ENCODE assay signal across 17 cellular contexts in genomic region chr16:16817203-16817602, GRCh38.
DNase-seq lines count a peak whose midpoint lies in the region; ATAC-seq and TF ChIP-seq lines count a peak whose summit lies in the region.
"Had no signal": no experiment of that assay in that cellular context is flagged by ENCODE, and none has a peak within 500 bp of the region (broad histone marks: within the 10 kb centered on the region; RNA-seq: fewer than 3 reads in every experiment).

No MANE protein-coding gene starts in this region.

- TF ChIP-seq CTCF in left ventricle myocardium inferior (IDR thresholded peaks at IDR 0.05; ENCODE audit: borderline replicate concordance): no peak
- TF ChIP-seq CTCF in HEK293 (tag by site-specific recombination; IDR thresholded peaks at IDR 0.05): no peak
- no peak for TF ChIP-seq CTCF in gastroesophageal sphincter (IDR thresholded peaks at IDR 0.05)

- DNase-seq in left ventricle myocardium inferior (no peak), Right ventricle myocardium superior (no peak), superior temporal gyrus (ENCODE audit: extremely low spot score) (peak; percentile 61)
- no peak for DNase-seq in activated CD4-positive, alpha-beta T cell treated with anti-CD3 and anti-CD28 coated beads for 36 hours
- no peak for DNase-seq in activated naive CD8-positive, alpha-beta T cell treated with anti-CD3 and anti-CD28 coated beads for 36 hours
- DNase-seq: BE2C; CD4-positive, alpha-beta memory T cell; COR-L47; DMS153; DMS79 treated with DMSO at 0.1 percent for 48 hours; EL; GOT3; H9 had no signal

- no peak for ATAC-seq in Right ventricle myocardium superior (ENCODE audit: poor library complexity)
- ATAC-seq in gastroesophageal sphincter: peak; percentile 71
- ATAC-seq in activated CD4-positive, alpha-beta T cell treated with anti-CD3 and anti-CD28 coated beads for 36 hours: no peak
- ATAC-seq in GM19455 (IDR thresholded peaks at IDR 0.05; ENCODE audit: unreplicated experiment): no peak

- H3K27ac Mint-ChIP-seq in activated CD4-positive, alpha-beta T cell treated with anti-CD3 and anti-CD28 coated beads for 36 hours: no peak overlapping the region
- H3K27ac Mint-ChIP-seq in activated naive CD8-positive, alpha-beta T cell treated with anti-CD3 and anti-CD28 coated beads for 36 hours: no peak overlapping the region
- H3K27ac Mint-ChIP-seq: CD4-positive, alpha-beta memory T cell; H9 had no signal

- H3K27ac ChIP-seq in left ventricle myocardium inferior (replicated peaks) (peak overlapping the region; percentile 10), HEK293 (ENCODE audit: extremely low read depth, low read depth, low read length) (no peak overlapping the region), gastroesophageal sphincter (no peak overlapping the region)
- H3K27ac ChIP-seq: C4-2B had no signal

- H3K4me3 ChIP-seq in left ventricle myocardium inferior (no peak overlapping the region), HEK293 (ENCODE audit: low read depth, low read length) (no peak overlapping the region), gastroesophageal sphincter (no peak overlapping the region)

- no peaks in the 10 kb centered on the region for H3K4me1 Mint-ChIP-seq in activated CD4-positive, alpha-beta T cell treated with anti-CD3 and anti-CD28 coated beads for 36 hours
- no peaks in the 10 kb centered on the region for H3K4me1 Mint-ChIP-seq in activated naive CD8-positive, alpha-beta T cell treated with anti-CD3 and anti-CD28 coated beads for 36 hours
- H3K4me1 Mint-ChIP-seq: CD4-positive, alpha-beta memory T cell; H9 had no signal

- H3K36me3 ChIP-seq in left ventricle myocardium inferior (no peaks in the 10 kb centered on the region), HEK293 (ENCODE audit: control insufficient read depth in 2 of 2, insufficient read depth in 1 of 2, low read length in 2 of 2) (no peaks in the 10 kb centered on the region), gastroesophageal sphincter (no peaks in the 10 kb centered on the region)
- H3K36me3 ChIP-seq: BE2C had no signal

- peaks cover 6% of the 10 kb centered on the region for H3K27me3 Mint-ChIP-seq in activated CD4-positive, alpha-beta T cell treated with anti-CD3 and anti-CD28 coated beads for 36 hours
- H3K27me3 Mint-ChIP-seq in activated naive CD8-positive, alpha-beta T cell treated with anti-CD3 and anti-CD28 coated beads for 36 hours: peaks cover 11% of the 10 kb centered on the region

- H3K9me3 Mint-ChIP-seq in activated CD4-positive, alpha-beta T cell treated with anti-CD3 and anti-CD28 coated beads for 36 hours (ENCODE audit: low read depth): peaks cover 16% of the 10 kb centered on the region
- H3K9me3 Mint-ChIP-seq in activated naive CD8-positive, alpha-beta T cell treated with anti-CD3 and anti-CD28 coated beads for 36 hours: peaks cover 21% of the 10 kb centered on the region

- intact Hi-C loops in left ventricle myocardium inferior (cut with micrococcal nuclease) (no loop called here), Right ventricle myocardium superior (cut with DNase I) (no loop called here)
- intact Hi-C loops in activated CD4-positive, alpha-beta T cell treated with anti-CD3 and anti-CD28 coated beads for 36 hours (cut with DNase I, micrococcal nuclease): no loop called here

- H3K4me3 Mint-ChIP-seq in activated CD4-positive, alpha-beta T cell treated with anti-CD3 and anti-CD28 coated beads for 36 hours: no peak overlapping the region
- H3K4me3 Mint-ChIP-seq in activated naive CD8-positive, alpha-beta T cell treated with anti-CD3 and anti-CD28 coated beads for 36 hours: no peak overlapping the region
- H3K4me3 Mint-ChIP-seq: CD4-positive, alpha-beta memory T cell; H9 had no signal

- CTCF ChIA-PET in HEK293 (lab: Yijun Ruan, JAX): no interaction called here
- CTCF ChIA-PET in activated CD4-positive, alpha-beta T cell treated with anti-CD3 and anti-CD28 coated beads for 36 hours (lab: Charles Lee): interaction anchor here (0.8 kb wide), 1 partner anchor 807 kb away, joined by 3 read pairs; no protein-coding TSS in a partner anchor

- 33 to 41% methylated on average over 1 to 2 of the region's 2 CpGs for WGBS in gastroesophageal sphincter (ENCODE audit: low coverage in 1 of 2), 2 donors

- H3K27me3 ChIP-seq in left ventricle myocardium inferior (ENCODE audit: low read depth): peaks cover 7% of the 10 kb centered on the region
- peaks cover 24% of the 10 kb centered on the region for H3K27me3 ChIP-seq in gastroesophageal sphincter
- H3K27me3 ChIP-seq: BE2C had no signal

- H3K9me3 ChIP-seq in left ventricle myocardium inferior (replicated peaks): peaks cover 25% of the 10 kb centered on the region
- no peaks in the 10 kb centered on the region for H3K9me3 ChIP-seq in HEK293 (ENCODE audit: control insufficient read depth, insufficient read depth, low read depth, low read length)
- peaks cover 0 to 25% (median 0%) of the 10 kb centered on the region in 3 donors for H3K9me3 ChIP-seq in gastroesophageal sphincter
- H3K9me3 ChIP-seq: BE2C had no signal

- H3K36me3 Mint-ChIP-seq in activated CD4-positive, alpha-beta T cell treated with anti-CD3 and anti-CD28 coated beads for 36 hours (ENCODE audit: low read depth): no peaks in the 10 kb centered on the region
- H3K36me3 Mint-ChIP-seq in activated naive CD8-positive, alpha-beta T cell treated with anti-CD3 and anti-CD28 coated beads for 36 hours: peaks cover 2% of the 10 kb centered on the region
- H3K36me3 Mint-ChIP-seq: CD4-positive, alpha-beta memory T cell had no signal

- TF ChIP-seq EP300 in gastroesophageal sphincter (IDR thresholded peaks at IDR 0.05): no peak

- TF ChIP-seq POLR2A in gastroesophageal sphincter (IDR thresholded peaks at IDR 0.05): no peak

- H3K4me1 ChIP-seq in left ventricle myocardium inferior: no peaks in the 10 kb centered on the region
- no peaks in the 10 kb centered on the region for H3K4me1 ChIP-seq in HEK293 (ENCODE audit: control insufficient read depth, insufficient read depth, low read length)
- no peaks in the 10 kb centered on the region for H3K4me1 ChIP-seq in gastroesophageal sphincter
- H3K4me1 ChIP-seq: BE2C had no signal

- POLR2A ChIA-PET in HEK293 (lab: Yijun Ruan, JAX): no interaction called here
- POLR2A ChIA-PET in activated CD4-positive, alpha-beta T cell treated with anti-CD3 and anti-CD28 coated beads for 36 hours (lab: Charles Lee): no interaction called here

TF ChIP-seq in HEK293, 187 proteins besides CTCF, POLR2A, EP300 and RAD21:
- peak; percentile 63 for TF ChIP-seq ATF2 (tag by site-specific recombination; IDR thresholded peaks at IDR 0.05; ENCODE audit: low read depth)
- TF ChIP-seq ZNF175 (tag by site-specific recombination; IDR thresholded peaks at IDR 0.05): no peak
